2 cellular contexts compared by ENCODE assay signal in genomic region chr7:45940237-45940781, GRCh38.
TF ChIP-seq lines count a peak whose summit lies in the region.

No MANE protein-coding gene starts in this region.

TF ChIP-seq in A549, 52 proteins besides CTCF, POLR2A, EP300 and RAD21:
- TF ChIP-seq MAFK (IDR thresholded peaks at IDR 0.05; ENCODE audit: partially characterized antibody), result peak; percentile 54
TF ChIP-seq in A549: peak in this region for 1; not testable (repeated sequence) for 51.

TF ChIP-seq in GM12878, 131 proteins besides CTCF, POLR2A, EP300 and RAD21:
- peak in 1 of 2 experiments; percentile 50; a peak in 1 of 4 replicates for TF ChIP-seq ETV6 (conservative IDR thresholded peaks at IDR 0.05 in 1 of 2, IDR thresholded peaks at IDR 0.05 in 1 of 2; ENCODE audit: borderline replicate concordance in 1 of 2, low read depth in 1 of 2)
